In the genomic region with DNA sequence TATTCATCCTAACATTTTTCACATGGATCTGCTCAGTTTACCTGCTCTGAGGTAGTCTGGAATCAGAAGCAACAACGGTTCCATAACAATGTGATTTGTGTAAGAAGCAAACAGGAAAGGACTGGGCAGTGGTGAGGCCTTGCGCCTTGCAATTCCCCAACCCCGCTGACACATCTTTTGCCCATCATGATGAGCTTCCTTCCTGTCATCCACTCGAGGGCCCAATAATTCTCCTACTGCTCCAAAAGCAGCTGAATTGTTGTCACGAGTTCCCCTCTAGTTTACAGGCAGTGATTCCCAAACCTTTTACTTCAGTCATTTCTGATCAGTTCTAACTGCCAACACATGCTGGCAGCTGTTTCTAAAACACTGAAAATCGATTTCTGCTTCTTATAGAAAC, we compare ENCODE assay signal across 9 cellular contexts. TPM values are rescaled to one million over a fixed set of nuclear protein-coding genes. Genes with fewer than 3 reads are reported as not detected.
DNase-seq lines count a peak whose midpoint lies in the region; ATAC-seq, FAIRE-seq and TF ChIP-seq lines count a peak whose summit lies in the region.
"Had no signal": no experiment of that assay in that cellular context is flagged by ENCODE, and none has a peak within 500 bp of the region (broad histone marks: within the 10 kb centered on the region; RNA-seq: fewer than 3 reads in every experiment).

No MANE protein-coding gene starts in this region.

- H3K27ac ChIP-seq in psoas muscle, result peak overlapping the region; percentile 48

- no peak for TF ChIP-seq CTCF in choroid plexus epithelial cell (conservative IDR thresholded peaks at IDR 0.05; ENCODE audit: low read depth, low read length)
- no peak for TF ChIP-seq CTCF in psoas muscle (IDR thresholded peaks at IDR 0.05)

- no peaks in the 10 kb centered on the region for H3K36me3 ChIP-seq in psoas muscle (ENCODE audit: insufficient read depth in 1 of 2, low read depth in 1 of 2)

- peaks cover 23% of the 10 kb centered on the region for H3K4me1 ChIP-seq in psoas muscle

- peak; percentile 83 for FAIRE-seq in GM18507 (lab: Jason Lieb, UNC)

- no peaks in the 10 kb centered on the region for H3K9me3 ChIP-seq in psoas muscle

- ATAC-seq in HG02678 (IDR thresholded peaks at IDR 0.05; ENCODE audit: unreplicated experiment), result peak; percentile 48
- peak; percentile 21 to 51 (median 46) for ATAC-seq in psoas muscle
- ATAC-seq: activated naive CD8-positive, alpha-beta T cell treated with anti-CD3 and anti-CD28 coated beads, Interleukin-2, amount 50 U/mL, for 24 hours had no signal

- H3K4me3 ChIP-seq in choroid plexus epithelial cell (ENCODE audit: low read depth, low read length) (no peak overlapping the region), psoas muscle (no peak overlapping the region)

- no peaks in the 10 kb centered on the region for H3K27me3 ChIP-seq in psoas muscle (ENCODE audit: insufficient read depth in 3 of 3, low read length in 2 of 3)

- DNase-seq in GM18507 (ENCODE audit: extremely low spot score, insufficient read length, low read depth), result no peak
- DNase-seq in choroid plexus epithelial cell (ENCODE audit: low read depth), result peak; percentile 27
- DNase-seq in psoas muscle, result peak; percentile 19 to 51
- DNase-seq in HPDE6-E6E7 (ENCODE audit: extremely low spot score), result no peak
- no peak for DNase-seq in germinal center (ENCODE audit: low spot score)
- DNase-seq in NCI-H2171 (lab: John Stamatoyannopoulos, UW), result no peak
- no peak for DNase-seq in activated CD4-positive, alpha-beta T cell treated with anti-CD3 and anti-CD28 coated beads for 1 hour
- DNase-seq: activated naive CD8-positive, alpha-beta T cell treated with anti-CD3 and anti-CD28 coated beads, Interleukin-2, amount 50 U/mL, for 24 hours had no signal

- WGBS in psoas muscle, 3 donors, result 43 to 58% (median 52%) methylated on average over 6 of the region's 6 CpGs

- intact Hi-C loops in psoas muscle (cut with DNase I), result no loop called here

RNA-seq across cellular contexts. Expression of a gene that starts 22.9 kb away (rescaled TPM):
- 10 to 100 TPM; 23.6 to 38.1 (median 29.7) TPM for total RNA-seq in psoas muscle
- 10 to 100 TPM; 12.6 to 26.7 (median 14.1) TPM for polyA plus RNA-seq in psoas muscle

RNA-seq across cellular contexts. Expression of a gene that starts 48.1 kb away (rescaled TPM):
- not detected for total RNA-seq in psoas muscle
- not detected for polyA plus RNA-seq in psoas muscle

Comparison
In these comparisons a context has a peak if more than half of its experiments do, and no peak if none do; other contexts are left out.
1. DNase-seq: peak in choroid plexus epithelial cell (single experiment) and psoas muscle (2 of 2); none in GM18507 (single experiment), HPDE6-E6E7 (single experiment), germinal center (single experiment), NCI-H2171 (single experiment) and activated CD4-positive, alpha-beta T cell treated with anti-CD3 and anti-CD28 coated beads for 1 hour (single experiment).